ENCODE assay signal across 1 cellular context in genomic region chr10:75402486-75403143, GRCh38.
TF ChIP-seq lines count a peak whose summit lies in the region.

No MANE protein-coding gene starts in this region.

TF ChIP-seq in GM12878, 131 proteins besides CTCF, POLR2A, EP300 and RAD21 (continued from another document):
- TF ChIP-seq IKZF2 (IDR thresholded peaks at IDR 0.05) (peak; percentile 39 to 51; a peak in 2 of 4 replicates), NR2F1 (conservative IDR thresholded peaks at IDR 0.05) (peak; percentile 83), ZBED1 (IDR thresholded peaks at IDR 0.05; ENCODE audit: borderline replicate concordance) (no peak), ZNF687 (IDR thresholded peaks at IDR 0.05) (0 out of 2 replicates have a peak, but pooled peaks have one; percentile 39), NBN (IDR thresholded peaks at IDR 0.05) (peak; percentile 34; the same call in 1 of the 2 replicates), STAT3 (IDR thresholded peaks at IDR 0.05; ENCODE audit: low read depth, low read length) (no peak), ATF7 (IDR thresholded peaks at IDR 0.05; ENCODE audit: low read depth) (peak; percentile 31; the same call in 1 of the 2 replicates), BMI1 (IDR thresholded peaks at IDR 0.05; ENCODE audit: borderline replicate concordance) (no peak), CHD2 (IDR thresholded peaks at IDR 0.05; ENCODE audit: borderline replicate concordance, low read depth, low read length) (0 out of 2 replicates have a peak, but pooled peaks have one; percentile 2), RBBP5 (conservative IDR thresholded peaks at IDR 0.05) (no peak), MTA2 (IDR thresholded peaks at IDR 0.05; ENCODE audit: low read depth) (peak; percentile 10; the same call in 1 of the 2 replicates)
- TF ChIP-seq, protein P1, sequence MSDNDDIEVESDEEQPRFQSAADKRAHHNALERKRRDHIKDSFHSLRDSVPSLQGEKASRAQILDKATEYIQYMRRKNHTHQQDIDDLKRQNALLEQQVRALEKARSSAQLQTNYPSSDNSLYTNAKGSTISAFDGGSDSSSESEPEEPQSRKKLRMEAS (IDR thresholded peaks at IDR 0.05; ENCODE audit: low read depth, low read length) = no peak
- TF ChIP-seq, protein P2, sequence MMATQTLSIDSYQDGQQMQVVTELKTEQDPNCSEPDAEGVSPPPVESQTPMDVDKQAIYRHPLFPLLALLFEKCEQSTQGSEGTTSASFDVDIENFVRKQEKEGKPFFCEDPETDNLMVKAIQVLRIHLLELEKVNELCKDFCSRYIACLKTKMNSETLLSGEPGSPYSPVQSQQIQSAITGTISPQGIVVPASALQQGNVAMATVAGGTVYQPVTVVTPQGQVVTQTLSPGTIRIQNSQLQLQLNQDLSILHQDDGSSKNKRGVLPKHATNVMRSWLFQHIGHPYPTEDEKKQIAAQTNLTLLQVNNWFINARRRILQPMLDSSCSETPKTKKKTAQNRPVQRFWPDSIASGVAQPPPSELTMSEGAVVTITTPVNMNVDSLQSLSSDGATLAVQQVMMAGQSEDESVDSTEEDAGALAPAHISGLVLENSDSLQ (IDR thresholded peaks at IDR 0.05) = peak; percentile 81
